ENCODE assay signal across 8 cellular contexts in genomic region chr2:111698743-111699554, GRCh38.
DNase-seq lines count a peak whose midpoint lies in the region; ATAC-seq lines count a peak whose summit lies in the region.

No MANE protein-coding gene starts in this region.

- DNase-seq in AG08395 (ENCODE audit: low spot score) = peak; percentile 98
- DNase-seq in NCI-H460 (ENCODE audit: extremely low read depth, low read depth) = peak; percentile 99
- peak; percentile 72 for DNase-seq in activated CD4-positive, alpha-beta T cell treated with anti-CD3 and anti-CD28 coated beads for 36 hours
- peak; percentile 95 for DNase-seq in dermis blood vessel endothelial cell
- DNase-seq in stimulated activated CD8-positive, alpha-beta memory T cell treated with anti-CD3 and anti-CD28 coated beads, Interleukin-7, amount 100 ng/mL, for 4 hours (ENCODE audit: low read depth in 2 of 2) = peak; percentile 48 to 58

- POLR2A ChIA-PET in activated CD4-positive, alpha-beta T cell treated with anti-CD3 and anti-CD28 coated beads for 36 hours (lab: Charles Lee) = no interaction called here

- peak overlapping the region; percentile 64 for H3K27ac ChIP-seq in mesodermal cell (ENCODE audit: low read depth, low read length, severe bottlenecking)

- H3K36me3 ChIP-seq in mesodermal cell (ENCODE audit: control insufficient read depth, insufficient read depth, low read length) = no peaks in the 10 kb centered on the region

- peaks cover 2% of the 10 kb centered on the region for H3K9me3 Mint-ChIP-seq in activated CD4-positive, alpha-beta T cell treated with anti-CD3 and anti-CD28 coated beads for 36 hours (ENCODE audit: low read depth)

- peaks cover 3% of the 10 kb centered on the region for H3K36me3 Mint-ChIP-seq in activated CD4-positive, alpha-beta T cell treated with anti-CD3 and anti-CD28 coated beads for 36 hours (ENCODE audit: low read depth)

- ATAC-seq in GM21423 (IDR thresholded peaks at IDR 0.05; ENCODE audit: unreplicated experiment) (peak; percentile 69), HG03432 (IDR thresholded peaks at IDR 0.05; ENCODE audit: unreplicated experiment) (no peak)
- peak; percentile 90 for ATAC-seq in activated CD4-positive, alpha-beta T cell treated with anti-CD3 and anti-CD28 coated beads for 36 hours

- peaks cover 14% of the 10 kb centered on the region for H3K4me1 ChIP-seq in mesodermal cell (ENCODE audit: control insufficient read depth, insufficient read depth, low read length, poor library complexity, severe bottlenecking)

- peaks cover 8% of the 10 kb centered on the region for H3K9me3 ChIP-seq in mesodermal cell (ENCODE audit: control insufficient read depth, low read length)

- intact Hi-C loops in activated CD4-positive, alpha-beta T cell treated with anti-CD3 and anti-CD28 coated beads for 36 hours (cut with DNase I, micrococcal nuclease) = no loop called here

- peaks cover 25% of the 10 kb centered on the region for H3K4me1 Mint-ChIP-seq in activated CD4-positive, alpha-beta T cell treated with anti-CD3 and anti-CD28 coated beads for 36 hours

- WGBS in mesodermal cell (ENCODE audit: insufficient coverage in 2 of 2), 2 experiments = 57 to 64% methylated on average over 10 to 11 of the region's 13 CpGs

- CTCF ChIA-PET in activated CD4-positive, alpha-beta T cell treated with anti-CD3 and anti-CD28 coated beads for 36 hours (lab: Charles Lee) = interaction anchor here (0.8 to 1.6 kb wide), 5 partner anchors 12 to 893 kb away, joined by 4 to 5 read pairs (median 5); no protein-coding TSS in a partner anchor

- peak overlapping the region; percentile 75 for H3K27ac Mint-ChIP-seq in activated CD4-positive, alpha-beta T cell treated with anti-CD3 and anti-CD28 coated beads for 36 hours

- H3K27me3 Mint-ChIP-seq in activated CD4-positive, alpha-beta T cell treated with anti-CD3 and anti-CD28 coated beads for 36 hours = peaks cover 19% of the 10 kb centered on the region

- peak overlapping the region; percentile 48 for H3K4me3 Mint-ChIP-seq in activated CD4-positive, alpha-beta T cell treated with anti-CD3 and anti-CD28 coated beads for 36 hours

- H3K4me3 ChIP-seq in mesodermal cell (ENCODE audit: extremely low read depth, insufficient read depth, low read length, poor library complexity, severe bottlenecking) = no peak overlapping the region
